In genomic region chr3:142448424-142448823, GRCh38 we compare ENCODE assay signal across 1 cellular context.
TF ChIP-seq lines count a peak whose summit lies in the region.

No MANE protein-coding gene starts in this region.

TF ChIP-seq in GM23338, 12 proteins besides CTCF, POLR2A, EP300 and RAD21 (continued from another document):
- no peak for TF ChIP-seq REST (IDR thresholded peaks at IDR 0.05; ENCODE audit: unreplicated experiment)
